In genomic region chr12:117792877-117793424, GRCh38 we compare ENCODE assay signal across 34 cellular contexts.
"Had no signal": no experiment of that assay in that cellular context is flagged by ENCODE, and none has a peak within 500 bp of the region (broad histone marks: within the 10 kb centered on the region; RNA-seq: fewer than 3 reads in every experiment).

No MANE protein-coding gene starts in this region.

- H3K4me3 ChIP-seq: adrenal gland, body of pancreas, breast epithelium, PC-9 had no signal

- H3K27ac Mint-ChIP-seq: activated CD8-positive, alpha-beta T cell treated with anti-CD3 and anti-CD28 coated beads, Interleukin-2, amount 10 ng/mL, durations not matched to agents 7 days and 5 days; activated naive CD4-positive, alpha-beta T cell treated with anti-CD3 and anti-CD28 coated beads, Interleukin-2, amount 50 U/mL, for 72 hours; activated T-cell treated with anti-CD3 and anti-CD28 coated beads, Interleukin-2, amount 50 U/mL, for 24 hours; activated T-helper 2 cell treated with anti-CD3 and anti-CD28 coated beads, Interferon-gamma antibody, Interleukin-2, Interleukin-4, amounts not matched to agents 10 μg/mL and 5 μg/mL and 100 μg/mL, durations not matched to agents 14 hours and 24 hours and 36 hours had no signal

- DNase-seq: activated CD4-positive, alpha-beta T cell treated with anti-CD3 and anti-CD28 coated beads for 1 hour; activated CD4-positive, alpha-beta T cell treated with anti-CD3 and anti-CD28 coated beads for 48 hours; activated CD4-positive, alpha-beta T cell treated with anti-CD3 and anti-CD28 coated beads, Interleukin-2, amount 50 U/mL, for 48 hours; activated CD4-positive, CD25-positive, alpha-beta regulatory T cell; activated CD8-positive, alpha-beta T cell treated with anti-CD3 and anti-CD28 coated beads, Interleukin-2, amount 10 ng/mL, durations not matched to agents 7 days and 5 days; activated gamma-delta T cell; activated naive CD4-positive, alpha-beta T cell treated with Interleukin-2 at 50 U/mL for 16 hours; activated T-cell treated with anti-CD3 and anti-CD28 coated beads, Interleukin-2, amount 50 U/mL, for 24 hours; adrenal gland; body of pancreas; central memory CD4-positive, alpha-beta T cell; MM.1S; MV-4-11; NCI-H1092; NCI-H1417; NCI-H146; NCI-H187; NCI-H2029 treated with DMSO at 0.1 percent for 48 hours; NCI-H2107; NCI-H2171; NCI-H510A; NCI-H526; NCI-H748 treated with DMSO at 0.1 percent for 48 hours; NK-92 treated with Interleukin-12 subunit alpha and Interleukin-12 subunit beta, amount 100 ng/mL, for 24 hours; Right ventricle myocardium superior; SW 1271; T-helper 1 cell; T-helper 2 cell; T-helper 9 cell had no signal

- H3K27ac ChIP-seq: adrenal gland, body of pancreas, breast epithelium, PC-9, VCaP had no signal

- ATAC-seq: activated CD8-positive, alpha-beta T cell treated with anti-CD3 and anti-CD28 coated beads, Interleukin-2, amount 10 ng/mL, durations not matched to agents 7 days and 5 days; activated naive CD4-positive, alpha-beta T cell treated with anti-CD3 and anti-CD28 coated beads, Interleukin-2, amount 50 U/mL, for 72 hours; body of pancreas had no signal

- H3K9me3 ChIP-seq: adrenal gland, body of pancreas, breast epithelium had no signal

- H3K9me3 Mint-ChIP-seq: activated T-cell treated with anti-CD3 and anti-CD28 coated beads, Interleukin-2, amount 50 U/mL, for 24 hours had no signal

- H3K36me3 ChIP-seq: adrenal gland, breast epithelium had no signal

- H3K4me3 Mint-ChIP-seq: activated CD8-positive, alpha-beta T cell treated with anti-CD3 and anti-CD28 coated beads, Interleukin-2, amount 10 ng/mL, durations not matched to agents 7 days and 5 days; activated T-cell treated with anti-CD3 and anti-CD28 coated beads, Interleukin-2, amount 50 U/mL, for 24 hours had no signal

- H3K27me3 ChIP-seq: adrenal gland, body of pancreas, breast epithelium had no signal

- H3K4me1 ChIP-seq: adrenal gland, body of pancreas, breast epithelium had no signal

- H3K36me3 Mint-ChIP-seq: activated naive CD4-positive, alpha-beta T cell treated with anti-CD3 and anti-CD28 coated beads, Interleukin-2, amount 50 U/mL, for 72 hours had no signal
